Comparison of ENCODE assay signal across 8 cellular contexts in genomic region chr15:70308011-70308761, GRCh38.
DNase-seq lines count a peak whose midpoint lies in the region; ATAC-seq and FAIRE-seq lines count a peak whose summit lies in the region.
"Had no signal": no experiment of that assay in that cellular context is flagged by ENCODE, and none has a peak within 500 bp of the region (broad histone marks: within the 10 kb centered on the region; RNA-seq: fewer than 3 reads in every experiment).

No MANE protein-coding gene starts in this region.

- DNase-seq in T-helper 17 cell (no peak), small intestine (peak; percentile 54), NCI-H748 treated with DMSO at 0.1 percent for 48 hours (lab: John Stamatoyannopoulos, UW) (no peak), SHP77 treated with DMSO at 0.1 percent for 48 hours (lab: John Stamatoyannopoulos, UW) (no peak)
- no peak for DNase-seq in stimulated activated CD4-positive, alpha-beta T cell treated with anti-CD3 and anti-CD28 coated beads, Interleukin-2, amount 100 ng/mL, for 48 hours
- DNase-seq: SW 1271 had no signal

- peaks cover 12% of the 10 kb centered on the region for H3K27me3 Mint-ChIP-seq in T-helper 17 cell

- no peaks in the 10 kb centered on the region for H3K27me3 ChIP-seq in small intestine (ENCODE audit: control insufficient read depth in 2 of 2, insufficient read depth in 2 of 2, low read length in 2 of 2)

- 18 to 39% (median 26%) methylated on average over 5 of the region's 5 CpGs for WGBS in small intestine, 3 donors

- peak; percentile 74 for ATAC-seq in GM18868 (IDR thresholded peaks at IDR 0.05; ENCODE audit: unreplicated experiment)
- ATAC-seq in HG02885 (IDR thresholded peaks at IDR 0.05; ENCODE audit: poor library complexity, unreplicated experiment), result peak; percentile 58
- peak; percentile 32 for ATAC-seq in T-helper 17 cell

- no peaks in the 10 kb centered on the region for H3K36me3 ChIP-seq in small intestine (ENCODE audit: control insufficient read depth in 2 of 2, insufficient read depth in 2 of 2, low read length in 2 of 2)

- no peak overlapping the region for H3K27ac ChIP-seq in small intestine (ENCODE audit: low read depth in 1 of 2, low read length in 1 of 2)

- FAIRE-seq in small intestine (lab: Jason Lieb, UNC), result no peak

- no peak overlapping the region for H3K27ac Mint-ChIP-seq in T-helper 17 cell

- H3K9me3 ChIP-seq in T-helper 17 cell (ENCODE audit: control insufficient read depth, low read length, poor library complexity, severe bottlenecking) (no peaks in the 10 kb centered on the region), small intestine (ENCODE audit: control insufficient read depth, low read depth) (no peaks in the 10 kb centered on the region)

- H3K4me3 Mint-ChIP-seq in T-helper 17 cell, result no peak overlapping the region

- no peak overlapping the region for H3K4me3 ChIP-seq in small intestine (ENCODE audit: low read depth in 1 of 2, low read length in 2 of 2)

- H3K4me1 Mint-ChIP-seq in T-helper 17 cell, result peaks cover 12% of the 10 kb centered on the region

- peaks cover 0 to 5% of the 10 kb centered on the region in 2 donors for H3K4me1 ChIP-seq in small intestine (ENCODE audit: control insufficient read depth in 2 of 2, insufficient read depth in 1 of 2, low read depth in 1 of 2, low read length in 1 of 2)

- H3K36me3 Mint-ChIP-seq in T-helper 17 cell (ENCODE audit: low read depth), result peaks cover 3% of the 10 kb centered on the region
